In genomic region chr6:78867370-78868040, GRCh38 we compare ENCODE assay signal across 8 cellular contexts. TPM values are rescaled to one million over a fixed set of nuclear protein-coding genes. Genes with fewer than 3 reads are reported as not detected.
A peak's percentile ranks its signal among the peaks of the same experiment; 100 is the strongest.
DNase-seq lines count a peak whose midpoint lies in the region; ATAC-seq and TF ChIP-seq lines count a peak whose summit lies in the region.

Gene IRAK1BP1 (plus strand): TSS chr6:78867551. CDS start chr6:78867577, 26 bp downstream.

- no peaks in the 10 kb centered on the region for H3K36me3 ChIP-seq in HUES48 (ENCODE audit: control insufficient read depth, insufficient read depth, low read length)
- peaks cover 5% of the 10 kb centered on the region for H3K36me3 ChIP-seq in OCI-LY3 (replicated peaks; ENCODE audit: low read depth, low read length)
- H3K36me3 ChIP-seq in muscle layer of colon (ENCODE audit: insufficient read depth, low read length), result no peaks in the 10 kb centered on the region

- H3K9ac ChIP-seq in HUES48 (ENCODE audit: low read depth, low read length), result peak within 1 kb of the TSS; percentile 79
- peak within 1 kb of the TSS; percentile 83 for H3K9ac ChIP-seq in OCI-LY3 (ENCODE audit: low read length)
- H3K9ac ChIP-seq in muscle layer of colon (ENCODE audit: low read length), result peak within 1 kb of the TSS; percentile 44

- H3K4me3 ChIP-seq in HUES48 (ENCODE audit: low read depth, low read length) (peak within 1 kb of the TSS; percentile 90), OCI-LY3 (ENCODE audit: low read length) (peak within 1 kb of the TSS; percentile 82), muscle layer of colon (ENCODE audit: low read depth in 1 of 2, low read length in 2 of 2) (peak within 1 kb of the TSS; percentile 84 to 96)

- peak within 1 kb of the TSS; percentile 95 for H2AFZ ChIP-seq in OCI-LY3 (ENCODE audit: low read depth, low read length)

- no peaks in the 10 kb centered on the region for H3K27me3 ChIP-seq in HUES48 (ENCODE audit: control insufficient read depth, insufficient read depth, low read length)
- no peaks in the 10 kb centered on the region for H3K27me3 ChIP-seq in OCI-LY3 (ENCODE audit: low read depth, low read length)
- H3K27me3 ChIP-seq in muscle layer of colon (ENCODE audit: control insufficient read depth in 1 of 2, insufficient read depth in 2 of 2, low read length in 2 of 2), result no peaks in the 10 kb centered on the region

- no peaks in the 10 kb centered on the region for H4K20me1 ChIP-seq in OCI-LY3 (ENCODE audit: insufficient read depth, low read length)

- peaks cover 28% of the 10 kb centered on the region for H3K79me2 ChIP-seq in OCI-LY3 (ENCODE audit: low read length)

- peak; percentile 97 for DNase-seq in DMS 273 (lab: John Stamatoyannopoulos, UW; ENCODE audit: unreplicated experiment)
- peak; percentile 53 for DNase-seq in activated T-cell treated with anti-CD3 and anti-CD28 coated beads for 4 hours
- peak; percentile 36 to 51 for DNase-seq in stimulated activated CD8-positive, alpha-beta memory T cell treated with anti-CD3 and anti-CD28 coated beads, Interleukin-7, amount 100 ng/mL, for 1 hour (ENCODE audit: low read depth in 2 of 2)

- peak within 1 kb of the TSS; percentile 84 for H3K4me2 ChIP-seq in OCI-LY3 (ENCODE audit: low read length)

- H3K9me3 ChIP-seq in HUES48 (ENCODE audit: control insufficient read depth, insufficient read depth, low read length) (no peaks in the 10 kb centered on the region), OCI-LY3 (ENCODE audit: insufficient read depth, low read length) (no peaks in the 10 kb centered on the region), muscle layer of colon (ENCODE audit: low read length) (no peaks in the 10 kb centered on the region)

- TF ChIP-seq CTCF in OCI-LY3 (IDR thresholded peaks at IDR 0.05; ENCODE audit: low read depth, low read length), result peak; percentile 33

- H3K27ac ChIP-seq in HUES48 (ENCODE audit: low read depth, low read length) (peak within 1 kb of the TSS; percentile 87), OCI-LY3 (ENCODE audit: low read length) (peak within 1 kb of the TSS; percentile 63), muscle layer of colon (ENCODE audit: low read depth, low read length) (no peak within 1 kb of the TSS)

- ATAC-seq in GM21390 (IDR thresholded peaks at IDR 0.05; ENCODE audit: unreplicated experiment) (peak; percentile 97), esophagus mucosa (peak; percentile 97)

- H3K4me1 ChIP-seq in HUES48 (ENCODE audit: control insufficient read depth, insufficient read depth, low read length) (no peaks in the 10 kb centered on the region), OCI-LY3 (ENCODE audit: low read length) (peaks cover 11% of the 10 kb centered on the region), muscle layer of colon (ENCODE audit: insufficient read depth, low read length) (peaks cover 5% of the 10 kb centered on the region)

RNA-seq across cellular contexts. Expression of gene IRAK1BP1, which starts in this region (rescaled TPM):
- total RNA-seq in esophagus mucosa, result 2.7 TPM

Comparison
In these comparisons a context has a peak if more than half of its experiments do, and no peak if none do; other contexts are left out.
1. DNase-seq: peak in every context shown above with its lines; median percentile 97 in DMS 273; 53 in activated T-cell treated with anti-CD3 and anti-CD28 coated beads for 4 hours; 44 in stimulated activated CD8-positive, alpha-beta memory T cell treated with anti-CD3 and anti-CD28 coated beads, Interleukin-7, amount 100 ng/mL, for 1 hour.